In the genomic region with DNA sequence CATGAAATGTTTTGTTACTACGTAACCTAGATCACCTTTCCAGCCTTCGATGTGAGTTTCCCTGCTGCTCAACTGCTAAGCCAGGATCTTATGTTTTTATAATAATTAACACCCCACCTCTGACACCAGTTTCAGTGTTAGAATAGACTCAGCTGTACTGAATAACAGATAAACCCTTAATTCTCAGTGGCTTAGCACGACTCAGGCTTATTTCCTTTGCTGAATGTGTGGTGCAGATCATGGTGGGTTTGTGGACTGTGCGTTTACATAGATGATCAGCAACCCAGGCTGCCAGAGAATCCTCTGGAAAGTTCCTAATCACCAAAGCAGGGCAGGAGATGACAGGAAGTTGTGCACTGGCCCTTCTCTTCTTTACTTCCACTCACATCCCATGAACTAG, we compare ENCODE assay signal across 1 cellular context.
TF ChIP-seq lines count a peak whose summit lies in the region.

No MANE protein-coding gene starts in this region.

TF ChIP-seq in WTC11, 78 proteins besides CTCF, POLR2A, EP300 and RAD21:
- TF ChIP-seq, protein P1, sequence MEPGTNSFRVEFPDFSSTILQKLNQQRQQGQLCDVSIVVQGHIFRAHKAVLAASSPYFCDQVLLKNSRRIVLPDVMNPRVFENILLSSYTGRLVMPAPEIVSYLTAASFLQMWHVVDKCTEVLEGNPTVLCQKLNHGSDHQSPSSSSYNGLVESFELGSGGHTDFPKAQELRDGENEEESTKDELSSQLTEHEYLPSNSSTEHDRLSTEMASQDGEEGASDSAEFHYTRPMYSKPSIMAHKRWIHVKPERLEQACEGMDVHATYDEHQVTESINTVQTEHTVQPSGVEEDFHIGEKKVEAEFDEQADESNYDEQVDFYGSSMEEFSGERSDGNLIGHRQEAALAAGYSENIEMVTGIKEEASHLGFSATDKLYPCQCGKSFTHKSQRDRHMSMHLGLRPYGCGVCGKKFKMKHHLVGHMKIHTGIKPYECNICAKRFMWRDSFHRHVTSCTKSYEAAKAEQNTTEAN (CRISPR knock-in tag; IDR thresholded peaks at IDR 0.05) = no peak
- no peak for TF ChIP-seq MXD4 (CRISPR knock-in tag; IDR thresholded peaks at IDR 0.05; ENCODE audit: borderline replicate concordance)
- TF ChIP-seq MYBL2 (CRISPR knock-in tag; IDR thresholded peaks at IDR 0.05) = no peak
- no peak for TF ChIP-seq CREB1 (CRISPR knock-in tag; IDR thresholded peaks at IDR 0.05)
- TF ChIP-seq, protein P2, sequence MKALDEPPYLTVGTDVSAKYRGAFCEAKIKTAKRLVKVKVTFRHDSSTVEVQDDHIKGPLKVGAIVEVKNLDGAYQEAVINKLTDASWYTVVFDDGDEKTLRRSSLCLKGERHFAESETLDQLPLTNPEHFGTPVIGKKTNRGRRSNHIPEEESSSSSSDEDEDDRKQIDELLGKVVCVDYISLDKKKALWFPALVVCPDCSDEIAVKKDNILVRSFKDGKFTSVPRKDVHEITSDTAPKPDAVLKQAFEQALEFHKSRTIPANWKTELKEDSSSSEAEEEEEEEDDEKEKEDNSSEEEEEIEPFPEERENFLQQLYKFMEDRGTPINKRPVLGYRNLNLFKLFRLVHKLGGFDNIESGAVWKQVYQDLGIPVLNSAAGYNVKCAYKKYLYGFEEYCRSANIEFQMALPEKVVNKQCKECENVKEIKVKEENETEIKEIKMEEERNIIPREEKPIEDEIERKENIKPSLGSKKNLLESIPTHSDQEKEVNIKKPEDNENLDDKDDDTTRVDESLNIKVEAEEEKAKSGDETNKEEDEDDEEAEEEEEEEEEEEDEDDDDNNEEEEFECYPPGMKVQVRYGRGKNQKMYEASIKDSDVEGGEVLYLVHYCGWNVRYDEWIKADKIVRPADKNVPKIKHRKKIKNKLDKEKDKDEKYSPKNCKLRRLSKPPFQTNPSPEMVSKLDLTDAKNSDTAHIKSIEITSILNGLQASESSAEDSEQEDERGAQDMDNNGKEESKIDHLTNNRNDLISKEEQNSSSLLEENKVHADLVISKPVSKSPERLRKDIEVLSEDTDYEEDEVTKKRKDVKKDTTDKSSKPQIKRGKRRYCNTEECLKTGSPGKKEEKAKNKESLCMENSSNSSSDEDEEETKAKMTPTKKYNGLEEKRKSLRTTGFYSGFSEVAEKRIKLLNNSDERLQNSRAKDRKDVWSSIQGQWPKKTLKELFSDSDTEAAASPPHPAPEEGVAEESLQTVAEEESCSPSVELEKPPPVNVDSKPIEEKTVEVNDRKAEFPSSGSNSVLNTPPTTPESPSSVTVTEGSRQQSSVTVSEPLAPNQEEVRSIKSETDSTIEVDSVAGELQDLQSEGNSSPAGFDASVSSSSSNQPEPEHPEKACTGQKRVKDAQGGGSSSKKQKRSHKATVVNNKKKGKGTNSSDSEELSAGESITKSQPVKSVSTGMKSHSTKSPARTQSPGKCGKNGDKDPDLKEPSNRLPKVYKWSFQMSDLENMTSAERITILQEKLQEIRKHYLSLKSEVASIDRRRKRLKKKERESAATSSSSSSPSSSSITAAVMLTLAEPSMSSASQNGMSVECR (CRISPR knock-in tag; IDR thresholded peaks at IDR 0.05; ENCODE audit: borderline replicate concordance) = no peak
- TF ChIP-seq TEAD4 (CRISPR knock-in tag; IDR thresholded peaks at IDR 0.05) = no peak
- TF ChIP-seq, protein P3, sequence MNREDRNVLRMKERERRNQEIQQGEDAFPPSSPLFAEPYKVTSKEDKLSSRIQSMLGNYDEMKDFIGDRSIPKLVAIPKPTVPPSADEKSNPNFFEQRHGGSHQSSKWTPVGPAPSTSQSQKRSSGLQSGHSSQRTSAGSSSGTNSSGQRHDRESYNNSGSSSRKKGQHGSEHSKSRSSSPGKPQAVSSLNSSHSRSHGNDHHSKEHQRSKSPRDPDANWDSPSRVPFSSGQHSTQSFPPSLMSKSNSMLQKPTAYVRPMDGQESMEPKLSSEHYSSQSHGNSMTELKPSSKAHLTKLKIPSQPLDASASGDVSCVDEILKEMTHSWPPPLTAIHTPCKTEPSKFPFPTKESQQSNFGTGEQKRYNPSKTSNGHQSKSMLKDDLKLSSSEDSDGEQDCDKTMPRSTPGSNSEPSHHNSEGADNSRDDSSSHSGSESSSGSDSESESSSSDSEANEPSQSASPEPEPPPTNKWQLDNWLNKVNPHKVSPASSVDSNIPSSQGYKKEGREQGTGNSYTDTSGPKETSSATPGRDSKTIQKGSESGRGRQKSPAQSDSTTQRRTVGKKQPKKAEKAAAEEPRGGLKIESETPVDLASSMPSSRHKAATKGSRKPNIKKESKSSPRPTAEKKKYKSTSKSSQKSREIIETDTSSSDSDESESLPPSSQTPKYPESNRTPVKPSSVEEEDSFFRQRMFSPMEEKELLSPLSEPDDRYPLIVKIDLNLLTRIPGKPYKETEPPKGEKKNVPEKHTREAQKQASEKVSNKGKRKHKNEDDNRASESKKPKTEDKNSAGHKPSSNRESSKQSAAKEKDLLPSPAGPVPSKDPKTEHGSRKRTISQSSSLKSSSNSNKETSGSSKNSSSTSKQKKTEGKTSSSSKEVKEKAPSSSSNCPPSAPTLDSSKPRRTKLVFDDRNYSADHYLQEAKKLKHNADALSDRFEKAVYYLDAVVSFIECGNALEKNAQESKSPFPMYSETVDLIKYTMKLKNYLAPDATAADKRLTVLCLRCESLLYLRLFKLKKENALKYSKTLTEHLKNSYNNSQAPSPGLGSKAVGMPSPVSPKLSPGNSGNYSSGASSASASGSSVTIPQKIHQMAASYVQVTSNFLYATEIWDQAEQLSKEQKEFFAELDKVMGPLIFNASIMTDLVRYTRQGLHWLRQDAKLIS (CRISPR knock-in tag; IDR thresholded peaks at IDR 0.05; ENCODE audit: borderline replicate concordance) = no peak
- TF ChIP-seq, protein P4, sequence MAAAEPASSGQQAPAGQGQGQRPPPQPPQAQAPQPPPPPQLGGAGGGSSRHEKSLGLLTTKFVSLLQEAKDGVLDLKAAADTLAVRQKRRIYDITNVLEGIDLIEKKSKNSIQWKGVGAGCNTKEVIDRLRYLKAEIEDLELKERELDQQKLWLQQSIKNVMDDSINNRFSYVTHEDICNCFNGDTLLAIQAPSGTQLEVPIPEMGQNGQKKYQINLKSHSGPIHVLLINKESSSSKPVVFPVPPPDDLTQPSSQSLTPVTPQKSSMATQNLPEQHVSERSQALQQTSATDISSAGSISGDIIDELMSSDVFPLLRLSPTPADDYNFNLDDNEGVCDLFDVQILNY (CRISPR knock-in tag; IDR thresholded peaks at IDR 0.05) = no peak
- TF ChIP-seq, protein P5, sequence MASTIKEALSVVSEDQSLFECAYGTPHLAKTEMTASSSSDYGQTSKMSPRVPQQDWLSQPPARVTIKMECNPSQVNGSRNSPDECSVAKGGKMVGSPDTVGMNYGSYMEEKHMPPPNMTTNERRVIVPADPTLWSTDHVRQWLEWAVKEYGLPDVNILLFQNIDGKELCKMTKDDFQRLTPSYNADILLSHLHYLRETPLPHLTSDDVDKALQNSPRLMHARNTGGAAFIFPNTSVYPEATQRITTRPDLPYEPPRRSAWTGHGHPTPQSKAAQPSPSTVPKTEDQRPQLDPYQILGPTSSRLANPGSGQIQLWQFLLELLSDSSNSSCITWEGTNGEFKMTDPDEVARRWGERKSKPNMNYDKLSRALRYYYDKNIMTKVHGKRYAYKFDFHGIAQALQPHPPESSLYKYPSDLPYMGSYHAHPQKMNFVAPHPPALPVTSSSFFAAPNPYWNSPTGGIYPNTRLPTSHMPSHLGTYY (CRISPR knock-in tag; IDR thresholded peaks at IDR 0.05) = no peak
- TF ChIP-seq, protein P6, sequence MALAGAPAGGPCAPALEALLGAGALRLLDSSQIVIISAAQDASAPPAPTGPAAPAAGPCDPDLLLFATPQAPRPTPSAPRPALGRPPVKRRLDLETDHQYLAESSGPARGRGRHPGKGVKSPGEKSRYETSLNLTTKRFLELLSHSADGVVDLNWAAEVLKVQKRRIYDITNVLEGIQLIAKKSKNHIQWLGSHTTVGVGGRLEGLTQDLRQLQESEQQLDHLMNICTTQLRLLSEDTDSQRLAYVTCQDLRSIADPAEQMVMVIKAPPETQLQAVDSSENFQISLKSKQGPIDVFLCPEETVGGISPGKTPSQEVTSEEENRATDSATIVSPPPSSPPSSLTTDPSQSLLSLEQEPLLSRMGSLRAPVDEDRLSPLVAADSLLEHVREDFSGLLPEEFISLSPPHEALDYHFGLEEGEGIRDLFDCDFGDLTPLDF (CRISPR knock-in tag; IDR thresholded peaks at IDR 0.05) = no peak
- TF ChIP-seq, protein P7, sequence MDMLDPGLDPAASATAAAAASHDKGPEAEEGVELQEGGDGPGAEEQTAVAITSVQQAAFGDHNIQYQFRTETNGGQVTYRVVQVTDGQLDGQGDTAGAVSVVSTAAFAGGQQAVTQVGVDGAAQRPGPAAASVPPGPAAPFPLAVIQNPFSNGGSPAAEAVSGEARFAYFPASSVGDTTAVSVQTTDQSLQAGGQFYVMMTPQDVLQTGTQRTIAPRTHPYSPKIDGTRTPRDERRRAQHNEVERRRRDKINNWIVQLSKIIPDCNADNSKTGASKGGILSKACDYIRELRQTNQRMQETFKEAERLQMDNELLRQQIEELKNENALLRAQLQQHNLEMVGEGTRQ (CRISPR knock-in tag; IDR thresholded peaks at IDR 0.05) = no peak
